ENCODE assay signal across 16 cellular contexts in the genomic region with DNA sequence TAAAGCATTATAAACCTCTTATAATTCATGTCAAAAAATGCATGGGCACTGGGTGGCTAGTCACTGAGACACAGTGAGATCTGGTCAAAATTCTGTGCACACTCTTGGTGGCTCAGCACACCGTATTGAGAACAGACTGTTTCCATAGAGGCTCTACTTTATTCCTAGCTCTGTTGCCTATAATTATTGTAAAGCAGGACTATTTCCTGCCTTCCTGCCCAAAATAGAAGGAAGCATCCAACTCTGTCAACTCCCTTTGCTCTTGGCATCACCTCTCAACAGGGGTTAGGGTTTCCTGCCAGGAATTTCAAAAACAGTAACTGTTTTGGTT. TPM values are rescaled to one million over a fixed set of nuclear protein-coding genes. Genes with fewer than 3 reads are reported as not detected.
DNase-seq lines count a peak whose midpoint lies in the region; ATAC-seq and TF ChIP-seq lines count a peak whose summit lies in the region.
"Had no signal": no experiment of that assay in that cellular context is flagged by ENCODE, and none has a peak within 500 bp of the region (broad histone marks: within the 10 kb centered on the region; RNA-seq: fewer than 3 reads in every experiment).

No MANE protein-coding gene starts in this region.

- intact Hi-C loops in right cardiac atrium (cut with DNase I) = no loop called here

- H3K27me3 ChIP-seq in cardiac muscle cell = no peaks in the 10 kb centered on the region
- no peaks in the 10 kb centered on the region for H3K27me3 ChIP-seq in right cardiac atrium (ENCODE audit: control insufficient read depth, insufficient read depth)
- H3K27me3 ChIP-seq: BLaER1 treated with 17β-estradiol and CSF1 and Interleukin-3, amounts not matched to agents 10 nM and 100 nM had no signal

- ATAC-seq in right cardiac atrium = no peak
- ATAC-seq in HG02840 (IDR thresholded peaks at IDR 0.05; ENCODE audit: low FRiP score, unreplicated experiment) = no peak
- no peak for ATAC-seq in HG03565 (IDR thresholded peaks at IDR 0.05; ENCODE audit: unreplicated experiment)
- ATAC-seq: GM23338 had no signal

- H3K4me1 ChIP-seq in cardiac muscle cell (ENCODE audit: low read depth) (peaks cover 59% of the 10 kb centered on the region), right cardiac atrium (ENCODE audit: control insufficient read depth, insufficient read depth, low read length) (no peaks in the 10 kb centered on the region)
- H3K4me1 ChIP-seq: BLaER1 treated with 17β-estradiol and CSF1 and Interleukin-3, amounts not matched to agents 10 nM and 100 nM had no signal

- H3K9me3 ChIP-seq in cardiac muscle cell (ENCODE audit: low read depth) (no peaks in the 10 kb centered on the region), right cardiac atrium (ENCODE audit: control insufficient read depth, low read length) (no peaks in the 10 kb centered on the region)
- H3K9me3 ChIP-seq: BLaER1 treated with 17β-estradiol and CSF1 and Interleukin-3, amounts not matched to agents 10 nM and 100 nM had no signal

- peak overlapping the region; percentile 8 for H3K27ac ChIP-seq in cardiac muscle cell
- H3K27ac ChIP-seq in right cardiac atrium (ENCODE audit: low read length) = no peak overlapping the region
- peak overlapping the region; percentile 5 for H3K27ac ChIP-seq in cingulate gyrus (ENCODE audit: low read depth, low read length)
- H3K27ac ChIP-seq: BLaER1 treated with 17β-estradiol and CSF1 and Interleukin-3, amounts not matched to agents 10 nM and 100 nM; HL-60 had no signal

- no peak for TF ChIP-seq CTCF in cardiac muscle cell (IDR thresholded peaks at IDR 0.05; ENCODE audit: low read depth, low read length)

- 45% methylated on average over 1 of the region's 1 CpG for WGBS in right cardiac atrium

- H3K4me3 ChIP-seq in cardiac muscle cell (no peak overlapping the region), right cardiac atrium (ENCODE audit: low read length) (no peak overlapping the region)
- H3K4me3 ChIP-seq: BLaER1 treated with 17β-estradiol and CSF1 and Interleukin-3, amounts not matched to agents 10 nM and 100 nM; GM23338 had no signal

- DNase-seq in cardiac muscle cell (ENCODE audit: low read depth in 1 of 2, low spot score in 1 of 2) = no peak
- no peak for DNase-seq in right cardiac atrium
- peak; percentile 23 for DNase-seq in midbrain (lab: John Stamatoyannopoulos, UW)
- DNase-seq in smooth muscle cell of the brain vasculature (ENCODE audit: low read depth, low spot score) = peak; percentile 21
- no peak for DNase-seq in amygdala (lab: John Stamatoyannopoulos, UW)
- DNase-seq: ACHN; Calu3; CD4-positive, CD25-positive, alpha-beta regulatory T cell; DMS 273 treated with DMSO at 0.1 percent for 48 hours; H7 had no signal

- H3K36me3 ChIP-seq in cardiac muscle cell = no peaks in the 10 kb centered on the region
- H3K36me3 ChIP-seq: BLaER1 treated with 17β-estradiol and CSF1 and Interleukin-3, amounts not matched to agents 10 nM and 100 nM had no signal

RNA-seq across cellular contexts. Expression of a gene that starts 45.1 kb away (rescaled TPM):
- total RNA-seq in cardiac muscle cell (82.1 and 183 TPM in 2 replicates), right cardiac atrium (10 to 100 TPM in 3 of 4 donors, 1 to 10 TPM in 1; 9.6 to 27.0 (median 15.4) TPM)
- polyA plus RNA-seq in cardiac muscle cell (68.5 and 125 TPM in 2 replicates), right cardiac atrium (51.0 TPM)
- total RNA-seq: CD4-positive, CD25-positive, alpha-beta regulatory T cell had no signal

Comparison
In these comparisons a context has a peak if more than half of its experiments do, and no peak if none do; other contexts are left out.
1. DNase-seq: peak in midbrain (single experiment) and smooth muscle cell of the brain vasculature (single experiment); none in cardiac muscle cell (0 of 2), right cardiac atrium (0 of 3) and amygdala (0 of 56).